Comparison of ENCODE assay signal across 9 cellular contexts in the genomic region with DNA sequence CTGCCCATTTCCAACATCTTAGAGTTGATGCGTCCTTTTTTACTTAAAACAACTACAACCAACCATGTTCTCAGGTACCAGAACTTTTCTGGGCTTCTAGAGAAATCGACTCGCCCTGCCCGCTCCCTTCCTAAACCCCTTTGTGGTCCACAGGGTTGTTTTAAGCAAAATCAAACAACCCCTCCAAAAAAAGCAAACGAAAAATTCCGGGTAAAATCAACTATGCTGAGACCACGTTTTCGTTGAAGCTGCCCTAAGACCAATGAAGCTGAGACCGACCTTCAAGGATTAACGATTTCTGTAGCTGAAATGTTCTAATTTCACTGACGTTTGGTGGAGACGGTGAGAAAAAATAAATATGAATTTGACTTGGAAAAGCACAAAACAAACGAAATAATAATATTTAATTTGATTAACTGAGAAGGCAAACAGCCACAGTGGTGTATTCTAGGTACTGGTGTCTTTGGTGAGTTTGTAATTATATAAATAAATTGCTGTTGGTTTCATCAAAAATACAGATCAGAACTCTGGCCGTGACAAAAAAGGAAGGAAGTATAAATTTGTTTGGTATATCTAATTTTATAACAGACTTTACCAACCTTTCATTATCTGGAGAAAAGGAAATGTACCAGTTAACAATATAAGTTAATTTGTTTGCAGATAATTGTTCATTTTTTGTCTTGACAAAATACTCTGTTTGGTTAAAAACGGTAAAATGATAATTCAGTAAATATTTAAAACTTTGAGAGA. TPM values are rescaled to one million over a fixed set of nuclear protein-coding genes. Genes with fewer than 3 reads are reported as not detected.
DNase-seq lines count a peak whose midpoint lies in the region; ATAC-seq and TF ChIP-seq lines count a peak whose summit lies in the region.
"Had no signal": no experiment of that assay in that cellular context is flagged by ENCODE, and none has a peak within 500 bp of the region (broad histone marks: within the 10 kb centered on the region; RNA-seq: fewer than 3 reads in every experiment).

No MANE protein-coding gene starts in this region.

- H3K4me1 Mint-ChIP-seq in Caco-2 (ENCODE audit: low read depth, unreplicated experiment): peaks cover 24% of the 10 kb centered on the region
- H3K4me1 Mint-ChIP-seq in activated naive CD8-positive, alpha-beta T cell treated with anti-CD3 and anti-CD28 coated beads, Interleukin-2, amount 50 U/mL, for 24 hours: peaks cover 24% of the 10 kb centered on the region

- H3K4me3 Mint-ChIP-seq in Caco-2 (ENCODE audit: unreplicated experiment): peak overlapping the region; percentile 82
- peak overlapping the region; percentile 68 for H3K4me3 Mint-ChIP-seq in activated naive CD8-positive, alpha-beta T cell treated with anti-CD3 and anti-CD28 coated beads, Interleukin-2, amount 50 U/mL, for 24 hours

- no peaks in the 10 kb centered on the region for H3K9me3 Mint-ChIP-seq in Caco-2 (ENCODE audit: unreplicated experiment)
- H3K9me3 Mint-ChIP-seq in activated naive CD8-positive, alpha-beta T cell treated with anti-CD3 and anti-CD28 coated beads, Interleukin-2, amount 50 U/mL, for 24 hours: no peaks in the 10 kb centered on the region

- H3K9ac ChIP-seq in HUES6 (ENCODE audit: low read length): peak overlapping the region; percentile 84

- H3K27ac ChIP-seq in HUES6 (ENCODE audit: low read depth, low read length) (peak overlapping the region; percentile 92), adrenal gland (no peak overlapping the region)
- H3K27ac ChIP-seq: suprapubic skin had no signal

- TSS peak; percentile 43 for BruUV-seq in Caco-2 (replicated peaks; lab: Mats Ljungman, UMichigan)

- intact Hi-C loops in Caco-2 (cut with micrococcal nuclease; ENCODE audit: unreplicated experiment) (loop anchor here (1.0 kb wide), 2 partner anchors 11 to 205 kb away; a partner anchor contains a TSS), adrenal gland (cut with DNase I) (loop anchor here in 1 of 2 donors (5.0 kb wide), 1 partner anchor 203 kb away; no protein-coding TSS in a partner anchor)

- H3K4me3 ChIP-seq in Caco-2 (ENCODE audit: low read depth, low read length): peak overlapping the region; percentile 48
- H3K4me3 ChIP-seq in HUES6 (ENCODE audit: low read depth, low read length): peak overlapping the region; percentile 96
- no peak overlapping the region for H3K4me3 ChIP-seq in adrenal gland

- H3K9me3 ChIP-seq in Caco-2: no peaks in the 10 kb centered on the region
- H3K9me3 ChIP-seq in HUES6 (ENCODE audit: control insufficient read depth, insufficient read depth, low read depth, low read length): no peaks in the 10 kb centered on the region
- no peaks in the 10 kb centered on the region for H3K9me3 ChIP-seq in adrenal gland (replicated peaks in 1 of 3)
- H3K9me3 ChIP-seq: suprapubic skin had no signal

- H3K27me3 ChIP-seq in Caco-2 (replicated peaks; ENCODE audit: control insufficient read depth, insufficient read depth, low read length): no peaks in the 10 kb centered on the region
- H3K27me3 ChIP-seq in HUES6 (ENCODE audit: control insufficient read depth, insufficient read depth, low read length): no peaks in the 10 kb centered on the region
- H3K27me3 ChIP-seq in adrenal gland: peaks cover 99% of the 10 kb centered on the region

- 6 to 8% (median 7%) methylated on average over 15 of the region's 15 CpGs for WGBS in adrenal gland, 4 donors

- TF ChIP-seq POLR2A in adrenal gland (IDR thresholded peaks at IDR 0.05): no peak

- H3K36me3 ChIP-seq in Caco-2 (ENCODE audit: control insufficient read depth, insufficient read depth, low read length) (no peaks in the 10 kb centered on the region), HUES6 (ENCODE audit: control insufficient read depth, insufficient read depth, low read length) (no peaks in the 10 kb centered on the region), adrenal gland (replicated peaks in 1 of 2) (no peaks in the 10 kb centered on the region)
- H3K36me3 ChIP-seq: suprapubic skin had no signal

- TF ChIP-seq CTCF in Caco-2 (IDR thresholded peaks at IDR 0.05; ENCODE audit: insufficient read depth in 1 of 2, low read depth in 1 of 2, low read length in 1 of 2, severe bottlenecking in 1 of 2, unreplicated experiment in 1 of 2) (no peak), adrenal gland (IDR thresholded peaks at IDR 0.05) (no peak)

- peak overlapping the region; percentile 93 for H3K27ac Mint-ChIP-seq in Caco-2 (ENCODE audit: unreplicated experiment)
- peak overlapping the region; percentile 77 for H3K27ac Mint-ChIP-seq in activated naive CD8-positive, alpha-beta T cell treated with anti-CD3 and anti-CD28 coated beads, Interleukin-2, amount 50 U/mL, for 24 hours

- POLR2A ChIA-PET in Caco-2 (lab: Charles Lee): interaction anchor here (0.7 to 1.5 kb wide), 6 partner anchors 9 to 117 kb away, joined by 3 to 4 read pairs (median 4); no protein-coding TSS in a partner anchor

- ATAC-seq in activated naive CD8-positive, alpha-beta T cell treated with anti-CD3 and anti-CD28 coated beads, Interleukin-2, amount 50 U/mL, for 24 hours: no peak
- no peak for ATAC-seq in HG02610 (IDR thresholded peaks at IDR 0.05; ENCODE audit: unreplicated experiment)

- H3K27me3 Mint-ChIP-seq in Caco-2 (ENCODE audit: insufficient read depth, unreplicated experiment): no peaks in the 10 kb centered on the region
- peaks cover 68% of the 10 kb centered on the region for H3K27me3 Mint-ChIP-seq in activated naive CD8-positive, alpha-beta T cell treated with anti-CD3 and anti-CD28 coated beads, Interleukin-2, amount 50 U/mL, for 24 hours

- DNase-seq in Caco-2 (no peak), myocyte (ENCODE audit: low read depth) (peak; percentile 46), adrenal gland (no peak), NCI-H774 (lab: John Stamatoyannopoulos, UW) (no peak), NCI-H446 treated with DMSO at 0.1 percent for 48 hours (lab: John Stamatoyannopoulos, UW) (no peak)
- DNase-seq in activated naive CD8-positive, alpha-beta T cell treated with anti-CD3 and anti-CD28 coated beads, Interleukin-2, amount 50 U/mL, for 24 hours: no peak

- H3K4me1 ChIP-seq in Caco-2 (peaks cover 26% of the 10 kb centered on the region), HUES6 (ENCODE audit: control insufficient read depth, insufficient read depth, low read length) (peaks cover 7% of the 10 kb centered on the region), adrenal gland (replicated peaks in 1 of 2) (peaks cover 0 to 18% of the 10 kb centered on the region in 2 donors)

- CTCF ChIA-PET in Caco-2 (lab: Charles Lee): interaction anchor here (0.6 to 1.1 kb wide), 4 partner anchors 11 to 202 kb away, joined by 3 read pairs; no protein-coding TSS in a partner anchor

- peaks cover 39% of the 10 kb centered on the region for H3K36me3 Mint-ChIP-seq in Caco-2 (ENCODE audit: insufficient read depth, unreplicated experiment)
- peaks cover 3% of the 10 kb centered on the region for H3K36me3 Mint-ChIP-seq in activated naive CD8-positive, alpha-beta T cell treated with anti-CD3 and anti-CD28 coated beads, Interleukin-2, amount 50 U/mL, for 24 hours (ENCODE audit: low read depth)

RNA-seq across cellular contexts. Expression of a gene that starts 4.7 kb away (rescaled TPM):
- total RNA-seq in Caco-2 (2022): 124 and 127 TPM in 2 replicates
- total RNA-seq in myocyte: 23.4 and 28.0 TPM in 2 replicates
- polyA plus RNA-seq in myocyte (2012): 9.0 TPM
- total RNA-seq in adrenal gland: 1 to 10 TPM in 2 of 8 donors, under 1 TPM in 4, not detected in 2; 0.14 to 6.0 (median 0.72) TPM
- polyA plus RNA-seq in adrenal gland: under 1 TPM in 2 of 3 donors, not detected in 1; 0.03 to 0.09 TPM

RNA-seq across cellular contexts. Expression of a gene that starts 56.8 kb away (rescaled TPM):
- total RNA-seq in Caco-2 (2022): 123 and 132 TPM in 2 replicates
- total RNA-seq in myocyte: 17.4 and 24.4 TPM in 2 replicates
- polyA plus RNA-seq in myocyte (2012): 39.2 TPM
- 10 to 100 TPM; 13.2 to 69.1 (median 60.2) TPM for total RNA-seq in adrenal gland
- 100 to 1,000 TPM; 128 to 190 (median 134) TPM for polyA plus RNA-seq in adrenal gland

Comparison
In these comparisons a context has a peak if more than half of its experiments do, and no peak if none do; other contexts are left out.
1. H3K4me3 ChIP-seq: peak in Caco-2 (single experiment) and HUES6 (single experiment); none in adrenal gland (0 of 4).